In the genomic region with DNA sequence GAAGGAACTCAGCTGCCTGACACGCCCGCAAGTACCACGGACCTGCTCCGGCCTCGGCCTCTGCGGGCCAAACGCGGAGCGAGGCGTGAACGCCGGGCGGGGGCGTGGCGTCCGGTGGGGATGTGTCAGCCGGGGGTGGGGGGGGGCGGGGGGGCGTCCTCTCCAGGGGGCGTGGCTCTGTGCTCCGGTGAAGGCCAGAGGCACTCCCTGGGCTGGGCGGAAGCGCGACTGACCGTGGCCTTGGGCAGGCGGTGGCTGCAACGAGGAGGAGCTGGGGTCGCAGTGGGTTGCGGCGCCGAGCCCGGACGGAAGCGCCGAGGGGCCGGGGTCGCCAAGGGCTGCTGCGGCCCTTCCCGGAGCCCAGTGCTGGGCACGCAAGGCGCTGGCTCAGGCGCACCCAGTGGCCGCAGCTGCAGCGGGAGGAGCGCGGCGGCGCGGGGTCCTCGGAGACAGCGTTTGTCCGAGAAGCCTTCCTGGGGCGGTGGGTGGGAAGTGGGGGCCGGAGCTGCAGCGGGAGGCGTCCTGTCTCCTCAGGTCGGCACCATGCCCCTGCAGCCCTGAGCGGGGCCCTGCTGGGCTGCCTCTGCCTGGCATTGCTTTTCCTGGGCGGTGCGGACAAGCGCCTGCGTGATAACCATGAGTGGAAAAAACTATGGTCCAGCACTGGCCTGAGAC, we compare ENCODE assay signal across 16 cellular contexts. TPM values are rescaled to one million over a fixed set of nuclear protein-coding genes. Genes with fewer than 3 reads are reported as not detected.
A peak's percentile ranks its signal among the peaks of the same experiment; 100 is the strongest.
DNase-seq lines count a peak whose midpoint lies in the region; ATAC-seq, FAIRE-seq and TF ChIP-seq lines count a peak whose summit lies in the region.
"Had no signal": no experiment of that assay in that cellular context is flagged by ENCODE, and none has a peak within 500 bp of the region (broad histone marks: within the 10 kb centered on the region; RNA-seq: fewer than 3 reads in every experiment).

No MANE protein-coding gene starts in this region.

- no peak overlapping the region for H3K9ac ChIP-seq in SK-N-SH
- H3K9ac ChIP-seq: neural progenitor cell had no signal

- H3K4me3 ChIP-seq in SK-N-SH (ENCODE audit: low read depth in 2 of 2, low read length in 1 of 2) (peak overlapping the region; percentile 39 to 56; a peak in 3 of 4 replicates), gastroesophageal sphincter (peak overlapping the region; percentile 43 to 57), pancreas (peak overlapping the region in 3 of 4 donors; percentile 35 to 39 (median 38)), upper lobe of right lung (peak overlapping the region; percentile 45), foreskin fibroblast (ENCODE audit: low read depth in 1 of 2, low read length in 2 of 2) (no peak overlapping the region)
- H3K4me3 ChIP-seq: HAP-1, neural progenitor cell had no signal

- H3K27ac ChIP-seq in SK-N-SH (ENCODE audit: low read depth in 2 of 2, low read length in 1 of 2) (no peak overlapping the region), gastroesophageal sphincter (peak overlapping the region in 1 of 4 donors; percentile 56), pancreas (no peak overlapping the region), upper lobe of right lung (no peak overlapping the region)
- H3K27ac ChIP-seq: neural progenitor cell had no signal

- no peak for TF ChIP-seq EP300 in SK-N-SH (IDR thresholded peaks at IDR 0.05; ENCODE audit: borderline replicate concordance in 1 of 2, low read depth in 1 of 2, low read length in 1 of 2)
- no peak for TF ChIP-seq EP300 in gastroesophageal sphincter (IDR thresholded peaks at IDR 0.05)

- peaks cover 0 to 3% of the 10 kb centered on the region in 2 experiments; a peak in 1 of 4 replicates for H3K4me1 ChIP-seq in SK-N-SH (ENCODE audit: control insufficient read depth in 1 of 2, insufficient read depth in 2 of 2, low read depth in 1 of 2, low read length in 1 of 2)
- H3K4me1 ChIP-seq in gastroesophageal sphincter: peaks cover 0 to 20% (median 0%) of the 10 kb centered on the region in 3 donors
- no peaks in the 10 kb centered on the region for H3K4me1 ChIP-seq in pancreas
- H3K4me1 ChIP-seq in upper lobe of right lung: no peaks in the 10 kb centered on the region
- H3K4me1 ChIP-seq: HAP-1, neural progenitor cell had no signal

- intact Hi-C loops in pancreas (cut with DNase I): no loop called here
- intact Hi-C loops in upper lobe of right lung (cut with DNase I): no loop called here

- no peaks in the 10 kb centered on the region for H3K27me3 ChIP-seq in SK-N-SH (ENCODE audit: insufficient read depth)
- H3K27me3 ChIP-seq in gastroesophageal sphincter: peaks cover 14% of the 10 kb centered on the region
- H3K27me3 ChIP-seq in pancreas: peaks cover 0 to 2% (median 0%) of the 10 kb centered on the region in 4 donors
- peaks cover 22% of the 10 kb centered on the region for H3K27me3 ChIP-seq in upper lobe of right lung
- H3K27me3 ChIP-seq: neural progenitor cell had no signal

- ATAC-seq in gastroesophageal sphincter (peak; percentile 61), pancreas (peak; percentile 18 to 93 (median 72)), upper lobe of right lung (peak; percentile 54), HG03108 (IDR thresholded peaks at IDR 0.05; ENCODE audit: unreplicated experiment) (no peak)

- TF ChIP-seq POLR2A in gastroesophageal sphincter (IDR thresholded peaks at IDR 0.05): no peak

- WGBS in SK-N-SH (ENCODE audit: low lambda C conversion rate): 18% methylated on average over 13 of the region's 62 CpGs
- 0% methylated on average over 2 of the region's 62 CpGs; no CpG with 5 or more reads in 1 of the 2 donors for WGBS in gastroesophageal sphincter (ENCODE audit: low coverage in 1 of 2), 2 donors
- WGBS in pancreas, 2 donors: 4 to 7% methylated on average over 22 to 62 of the region's 62 CpGs

- DNase-seq in SK-N-SH (peak; percentile 79), pancreas (peak in 5 of 6 donors; percentile 28 to 59 (median 41)), upper lobe of right lung (peak; percentile 60), foreskin fibroblast (no peak), SKM-1 (lab: John Stamatoyannopoulos, UW; ENCODE audit: unreplicated experiment) (no peak), COLO829 (ENCODE audit: low spot score) (no peak)
- DNase-seq: activated CD4-positive, alpha-beta T cell treated with anti-CD3 and anti-CD28 coated beads, Interleukin-2, amount 50 U/mL, for 4 hours; activated gamma-delta T cell treated with Interleukin-2 at 50 U/mL for 16 hours; KBM-7; stimulated activated naive CD4-positive, alpha-beta T cell had no signal

- TF ChIP-seq CTCF in SK-N-SH (IDR thresholded peaks at IDR 0.05): no peak
- TF ChIP-seq CTCF in gastroesophageal sphincter (IDR thresholded peaks at IDR 0.05): no peak
- no peak for TF ChIP-seq CTCF in pancreas (IDR thresholded peaks at IDR 0.05)
- TF ChIP-seq CTCF in upper lobe of right lung (IDR thresholded peaks at IDR 0.05): no peak
- TF ChIP-seq CTCF in foreskin fibroblast (IDR thresholded peaks at IDR 0.05; ENCODE audit: low read depth, low read length): no peak

- POLR2A ChIA-PET in SK-N-SH (lab: Yijun Ruan, JAX): no interaction called here

- H3K9me3 ChIP-seq in SK-N-SH (no peaks in the 10 kb centered on the region), gastroesophageal sphincter (peaks cover 0 to 4% (median 0%) of the 10 kb centered on the region in 3 donors), pancreas (no peaks in the 10 kb centered on the region), upper lobe of right lung (no peaks in the 10 kb centered on the region)
- H3K9me3 ChIP-seq: HAP-1 had no signal

- H3K79me2 ChIP-seq in SK-N-SH (ENCODE audit: insufficient read depth): no peaks in the 10 kb centered on the region

- H3F3A ChIP-seq in SK-N-SH (replicated peaks; ENCODE audit: insufficient read depth): no peaks in the 10 kb centered on the region

- H3K36me3 ChIP-seq in SK-N-SH (replicated peaks in 1 of 2; ENCODE audit: control insufficient read depth in 1 of 2, insufficient read depth in 2 of 2, low read length in 1 of 2) (no peaks in the 10 kb centered on the region), gastroesophageal sphincter (no peaks in the 10 kb centered on the region), pancreas (no peaks in the 10 kb centered on the region), upper lobe of right lung (no peaks in the 10 kb centered on the region)
- H3K36me3 ChIP-seq: HAP-1, neural progenitor cell had no signal

- peak overlapping the region; percentile 71 for H3K4me2 ChIP-seq in SK-N-SH
- H3K4me2 ChIP-seq: neural progenitor cell had no signal

- FAIRE-seq in pancreas (lab: Jason Lieb, UNC): no peak
- FAIRE-seq: D721Med had no signal

- no peaks in the 10 kb centered on the region for H4K20me1 ChIP-seq in SK-N-SH (ENCODE audit: insufficient read depth)

- H3K9me2 ChIP-seq in SK-N-SH: no peaks in the 10 kb centered on the region

- CTCF ChIA-PET in SK-N-SH (lab: Yijun Ruan, JAX): interaction anchor here (1.0 to 1.6 kb wide), 2 partner anchors 9 to 96 kb away, joined by 3 read pairs; no protein-coding TSS in a partner anchor

- H2AFZ ChIP-seq in SK-N-SH (ENCODE audit: low read depth): peak overlapping the region; percentile 76
- H2AFZ ChIP-seq: neural progenitor cell had no signal

- TF ChIP-seq RAD21 in SK-N-SH (IDR thresholded peaks at IDR 0.05; ENCODE audit: low read length): no peak

TF ChIP-seq in SK-N-SH, 30 proteins besides CTCF, POLR2A, EP300 and RAD21 (continues in another document):
- no peak for TF ChIP-seq SMC3 (IDR thresholded peaks at IDR 0.05; ENCODE audit: low read depth, low read length)
- TF ChIP-seq, protein P1, sequence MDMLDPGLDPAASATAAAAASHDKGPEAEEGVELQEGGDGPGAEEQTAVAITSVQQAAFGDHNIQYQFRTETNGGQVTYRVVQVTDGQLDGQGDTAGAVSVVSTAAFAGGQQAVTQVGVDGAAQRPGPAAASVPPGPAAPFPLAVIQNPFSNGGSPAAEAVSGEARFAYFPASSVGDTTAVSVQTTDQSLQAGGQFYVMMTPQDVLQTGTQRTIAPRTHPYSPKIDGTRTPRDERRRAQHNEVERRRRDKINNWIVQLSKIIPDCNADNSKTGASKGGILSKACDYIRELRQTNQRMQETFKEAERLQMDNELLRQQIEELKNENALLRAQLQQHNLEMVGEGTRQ (IDR thresholded peaks at IDR 0.05; ENCODE audit: borderline replicate concordance, low read depth, low read length): no peak
- no peak for TF ChIP-seq RFX5 (IDR thresholded peaks at IDR 0.05; ENCODE audit: low read length)
- no peak for TF ChIP-seq ELF1 (IDR thresholded peaks at IDR 0.05)
- TF ChIP-seq GATA2 (CRISPR knock-in tag; IDR thresholded peaks at IDR 0.05): no peak
- no peak for TF ChIP-seq MXI1 (IDR thresholded peaks at IDR 0.05; ENCODE audit: low read depth, low read length)
- TF ChIP-seq RCOR1 (IDR thresholded peaks at IDR 0.05; ENCODE audit: low read length): no peak
- TF ChIP-seq YY1 (IDR thresholded peaks at IDR 0.05; ENCODE audit: low read depth): no peak
- no peak for TF ChIP-seq GABPA (IDR thresholded peaks at IDR 0.05; ENCODE audit: low read depth)
- no peak for TF ChIP-seq TAF1 (IDR thresholded peaks at IDR 0.05; ENCODE audit: borderline replicate concordance, low read depth, low read length)
- no peak for TF ChIP-seq FOXJ3 (CRISPR knock-in tag; IDR thresholded peaks at IDR 0.05)
- TF ChIP-seq TEAD4 (IDR thresholded peaks at IDR 0.05; ENCODE audit: borderline replicate concordance, insufficient read depth): no peak
- TF ChIP-seq RXRA (IDR thresholded peaks at IDR 0.05; ENCODE audit: borderline replicate concordance, low read depth): no peak
- TF ChIP-seq NRF1 (IDR thresholded peaks at IDR 0.05; ENCODE audit: low read depth, low read length): no peak
- TF ChIP-seq FOXM1 (IDR thresholded peaks at IDR 0.05; ENCODE audit: low read depth): no peak
- TF ChIP-seq JUND (IDR thresholded peaks at IDR 0.05): no peak

RNA-seq across cellular contexts. Expression of a gene that starts 59.0 kb away (rescaled TPM):
- polyA plus RNA-seq in SK-N-SH (2012; rRNA removed): not detected in 2 replicates
- not detected in 2 replicates for polyA plus RNA-seq in SK-N-SH (2012; cell fraction: cytosol; rRNA removed)
- not detected in 2 replicates for polyA plus RNA-seq in SK-N-SH (2012; cell fraction: nucleus; rRNA removed)
- under 1 TPM in 1 of 4 donors, not detected in 3; 0.77 TPM for total RNA-seq in gastroesophageal sphincter
- total RNA-seq in pancreas: 1 to 10 TPM in 2 of 6 donors, under 1 TPM in 3, not detected in 1; 0.37 to 1.2 (median 0.63) TPM
- 10 to 100 TPM in 1 of 2 donors, 1 to 10 TPM in 1; 5.2 to 11.5 TPM for polyA plus RNA-seq in pancreas
- 0.98 TPM for total RNA-seq in upper lobe of right lung
- total RNA-seq: T-helper 2 cell treated with Interferon-gamma antibody and Interleukin-4, amounts not matched to agents 100 ng/mL and 5 ng/mL, for 36 hours had no signal

Comparison
In these comparisons a context has a peak if more than half of its experiments do, and no peak if none do; other contexts are left out.
1. DNase-seq: peak in SK-N-SH (single experiment), pancreas (5 of 6) and upper lobe of right lung (single experiment); none in foreskin fibroblast (0 of 2), SKM-1 (single experiment) and COLO829 (single experiment).
2. H3K4me3 ChIP-seq: peak in SK-N-SH (2 of 2), gastroesophageal sphincter (2 of 2), pancreas (3 of 4) and upper lobe of right lung (single experiment); none in foreskin fibroblast (0 of 2).